8 cellular contexts compared by ENCODE assay signal in the genomic region with DNA sequence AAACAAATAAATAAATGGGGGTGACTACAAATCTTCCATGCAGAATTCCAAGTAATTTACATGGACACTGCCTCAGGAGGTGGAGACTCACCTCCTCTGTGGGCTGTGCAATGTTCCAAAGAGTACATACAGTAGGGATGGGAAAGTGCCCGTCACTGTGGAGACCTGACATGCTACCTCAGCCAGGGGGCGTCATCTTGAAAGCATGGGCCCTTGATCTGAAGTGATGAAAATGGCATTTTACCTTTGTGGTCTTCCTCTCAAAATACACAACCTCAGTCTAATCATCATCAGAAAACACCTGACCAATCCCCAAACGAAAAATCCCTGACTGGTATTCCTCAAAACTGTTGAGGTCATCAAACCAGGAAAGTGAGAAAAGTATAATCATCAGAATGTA.
DNase-seq lines count a peak whose midpoint lies in the region; ATAC-seq and TF ChIP-seq lines count a peak whose summit lies in the region.

No MANE protein-coding gene starts in this region.

- H3K36me3 ChIP-seq in tibial artery: peaks cover 12 to 13% (median 13%) of the 10 kb centered on the region in 3 donors

- no peaks in the 10 kb centered on the region for H3K27me3 ChIP-seq in tibial artery

- no peak for DNase-seq in AG10803 (ENCODE audit: low read depth)
- no peak for DNase-seq in GM12864 (ENCODE audit: low read depth)
- DNase-seq in RKO (ENCODE audit: low spot score): peak; percentile 44
- peak; percentile 47 to 55 for DNase-seq in erythroblast (lab: John Stamatoyannopoulos, UW)
- no peak for DNase-seq in tibial artery
- no peak for DNase-seq in DMS153 treated with DMSO at 0.1 percent for 48 hours (lab: John Stamatoyannopoulos, UW; ENCODE audit: unreplicated experiment)

- intact Hi-C loops in tibial artery (cut with DNase I; ENCODE audit: low total_unique reads): loop anchor here (10.0 kb wide), 1 partner anchor 70 kb away; no protein-coding TSS in a partner anchor

- no peak overlapping the region for H3K4me3 ChIP-seq in AG10803 (ENCODE audit: low read length)
- no peak overlapping the region for H3K4me3 ChIP-seq in GM12864 (ENCODE audit: low read depth, low read length)
- no peak overlapping the region for H3K4me3 ChIP-seq in tibial artery

- TF ChIP-seq CTCF in AG10803 (conservative IDR thresholded peaks at IDR 0.05; ENCODE audit: low read length): peak; percentile 34
- peak; percentile 69 for TF ChIP-seq CTCF in GM12864 (IDR thresholded peaks at IDR 0.05; ENCODE audit: low read depth, low read length, missing control alignments)
- peak; percentile 21 for TF ChIP-seq CTCF in tibial artery (IDR thresholded peaks at IDR 0.05)

- no peak for TF ChIP-seq POLR2A in erythroblast (IDR thresholded peaks at IDR 0.05; ENCODE audit: low read length)

- no peak overlapping the region for H3K27ac ChIP-seq in tibial artery

- no peak for ATAC-seq in GM18858 (IDR thresholded peaks at IDR 0.05; ENCODE audit: unreplicated experiment)
- no peak for ATAC-seq in HG03354 (IDR thresholded peaks at IDR 0.05; ENCODE audit: poor library complexity, severe bottlenecking, unreplicated experiment)

- no peaks in the 10 kb centered on the region for H3K9me3 ChIP-seq in tibial artery

- peaks cover 0 to 2% (median 0%) of the 10 kb centered on the region in 4 donors for H3K4me1 ChIP-seq in tibial artery

Comparison
In these comparisons a context has a peak if more than half of its experiments do, and no peak if none do; other contexts are left out.
1. DNase-seq: peak in RKO (single experiment) and erythroblast (2 of 2); none in AG10803 (single experiment), GM12864 (single experiment), tibial artery (0 of 2) and DMS153 treated with DMSO at 0.1 percent for 48 hours (single experiment).
2. Peak in every context shown above with its lines, with median percentiles within 50 percentile points of each other: CTCF ChIP-seq.